ENCODE assay signal across 22 cellular contexts in the genomic region with DNA sequence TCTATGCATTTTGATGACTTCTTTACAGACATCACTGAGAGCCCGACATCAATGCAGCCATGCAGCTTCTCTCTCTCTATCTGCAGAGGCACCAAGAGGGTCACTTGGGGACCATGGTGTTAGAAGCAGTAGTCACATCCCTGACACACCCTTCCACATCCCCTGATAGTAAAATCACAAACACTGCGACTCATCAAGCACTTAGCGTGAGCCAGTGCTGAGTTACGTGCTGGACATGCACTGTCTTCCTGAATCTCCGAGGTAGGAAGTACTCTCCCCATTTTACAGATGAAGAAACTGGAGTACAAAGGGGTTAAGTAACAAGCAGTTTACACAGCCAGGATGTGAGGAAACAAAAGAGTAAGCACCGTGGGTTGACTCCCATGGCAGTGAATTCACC.
"Had no signal": no experiment of that assay in that cellular context is flagged by ENCODE, and none has a peak within 500 bp of the region (broad histone marks: within the 10 kb centered on the region; RNA-seq: fewer than 3 reads in every experiment).

No MANE protein-coding gene starts in this region.

- H3K4me3 Mint-ChIP-seq: activated CD4-positive, alpha-beta memory T cell treated with anti-CD3 and anti-CD28 coated beads for 36 hours; activated T-cell treated with anti-CD3 and anti-CD28 coated beads, Interleukin-2, amount 50 U/mL, for 4 hours; immature natural killer cell; nephron progenitor cell; T-helper 1 cell treated with Interleukin-12 subunit alpha and Interleukin-12 subunit beta and Interleukin-4 antibody, amounts not matched to agents 30 μg/mL and 1 μg/mL, for 36 hours had no signal

- H3K4me1 Mint-ChIP-seq: nephron progenitor cell had no signal

- H3K9me3 Mint-ChIP-seq: activated CD4-positive, alpha-beta memory T cell treated with anti-CD3 and anti-CD28 coated beads for 36 hours; activated T-cell treated with anti-CD3 and anti-CD28 coated beads, Interleukin-2, amount 50 U/mL, for 4 hours; immature natural killer cell; nephron progenitor cell; T-helper 1 cell treated with Interleukin-12 subunit alpha and Interleukin-12 subunit beta and Interleukin-4 antibody, amounts not matched to agents 30 μg/mL and 1 μg/mL, for 36 hours had no signal

- DNase-seq: activated CD4-positive, alpha-beta memory T cell treated with anti-CD3 and anti-CD28 coated beads for 36 hours; activated effector memory CD4-positive, alpha-beta T cell treated with anti-CD3 and anti-CD28 coated beads, Interleukin-2, amount 50 U/mL, for 16 hours; activated T-cell treated with anti-CD3 and anti-CD28 coated beads, Interleukin-2, amount 50 U/mL, for 4 hours; adrenal gland; cerebellar nuclear complex; cortex of kidney; effector CD4-positive, alpha-beta T cell; esophagus squamous epithelium; immature natural killer cell; kidney glomerular epithelial cell; left ventricle myocardium superior; nephron progenitor cell; nucleus accumbens; posterior cingulate gyrus; spleen; stimulated activated naive CD8-positive, alpha-beta T cell treated with anti-CD3 and anti-CD28 coated beads, Interleukin-15, Interleukin-2, amounts not matched to agents 100 U/mL and 50 U/mL, for 24 hours; substantia nigra; tibial artery had no signal

- H3K4me3 ChIP-seq: adrenal gland, breast epithelium, esophagus squamous epithelium, spleen, tibial artery, vagina had no signal

- H3K27me3 Mint-ChIP-seq: activated CD4-positive, alpha-beta memory T cell treated with anti-CD3 and anti-CD28 coated beads for 36 hours had no signal

- H3K27ac Mint-ChIP-seq: activated CD4-positive, alpha-beta memory T cell treated with anti-CD3 and anti-CD28 coated beads for 36 hours; activated naive CD4-positive, alpha-beta T cell treated with anti-CD3 and anti-CD28 coated beads, Interleukin-2, amount 50 U/mL, for 72 hours; nephron progenitor cell; T-helper 1 cell treated with Interleukin-12 subunit alpha and Interleukin-12 subunit beta and Interleukin-4 antibody, amounts not matched to agents 30 μg/mL and 1 μg/mL, for 36 hours had no signal
